Comparison of ENCODE assay signal across 8 cellular contexts in genomic region chr11:67629386-67630229, GRCh38. TPM values are rescaled to one million over a fixed set of nuclear protein-coding genes. Genes with fewer than 3 reads are reported as not detected.
DNase-seq lines count a peak whose midpoint lies in the region; ATAC-seq and TF ChIP-seq lines count a peak whose summit lies in the region.

Gene NUDT8, minus strand, starts transcription at chr11:67629937. Its CDS starts 26 bp downstream, at chr11:67629911.

- peaks cover 6% of the 10 kb centered on the region for H3K4me1 Mint-ChIP-seq in activated naive CD4-positive, alpha-beta T cell treated with anti-CD3 and anti-CD28 coated beads, Interleukin-2, amount 50 U/mL, for 24 hours
- peaks cover 6% of the 10 kb centered on the region for H3K4me1 Mint-ChIP-seq in osteocyte (ENCODE audit: unreplicated experiment)

- H3K9me3 Mint-ChIP-seq in activated naive CD4-positive, alpha-beta T cell treated with anti-CD3 and anti-CD28 coated beads, Interleukin-2, amount 50 U/mL, for 24 hours: no peaks in the 10 kb centered on the region
- no peaks in the 10 kb centered on the region for H3K9me3 Mint-ChIP-seq in osteocyte (ENCODE audit: unreplicated experiment)

- DNase-seq in EH (ENCODE audit: low read depth) (peak; percentile 80), SK-N-MC (ENCODE audit: low read depth, low spot score) (no peak), glomerular visceral epithelial cell (ENCODE audit: extremely low spot score) (peak; percentile 82), osteocyte (ENCODE audit: extremely low spot score, unreplicated experiment) (peak; percentile 94)

- H3K9me3 ChIP-seq in SK-N-MC (ENCODE audit: low read depth, low read length) (no peaks in the 10 kb centered on the region), thymus (ENCODE audit: control insufficient read depth) (no peaks in the 10 kb centered on the region)

- peak within 1 kb of the TSS; percentile 71 for H3K9ac ChIP-seq in SK-N-MC (ENCODE audit: insufficient read length)

- peak; percentile 49 for ATAC-seq in GM21529 (IDR thresholded peaks at IDR 0.05; ENCODE audit: unreplicated experiment)

- peak; percentile 70 for TF ChIP-seq RAD21 in Ishikawa (IDR thresholded peaks at IDR 0.05; ENCODE audit: low read depth)

- H3K27me3 Mint-ChIP-seq in activated naive CD4-positive, alpha-beta T cell treated with anti-CD3 and anti-CD28 coated beads, Interleukin-2, amount 50 U/mL, for 24 hours: no peaks in the 10 kb centered on the region
- no peaks in the 10 kb centered on the region for H3K27me3 Mint-ChIP-seq in osteocyte (ENCODE audit: unreplicated experiment)

- WGBS in thymus: under 1% methylated on average over 102 of the region's 102 CpGs

- no peaks in the 10 kb centered on the region for H3K27me3 ChIP-seq in thymus (ENCODE audit: control insufficient read depth, insufficient read depth)

- peak within 1 kb of the TSS; percentile 89 for H3K4me3 ChIP-seq in SK-N-MC
- H3K4me3 ChIP-seq in thymus (ENCODE audit: low read length): peak within 1 kb of the TSS; percentile 54

- TF ChIP-seq CTCF in osteocyte (IDR thresholded peaks at IDR 0.05): peak; percentile 95

- H3K4me1 ChIP-seq in thymus (ENCODE audit: control insufficient read depth, insufficient read depth, low read length): peaks cover 7% of the 10 kb centered on the region

- H3K36me3 ChIP-seq in SK-N-MC (ENCODE audit: insufficient read depth, low read length) (no peaks in the 10 kb centered on the region), thymus (ENCODE audit: control insufficient read depth, insufficient read depth) (no peaks in the 10 kb centered on the region)

- H3K4me3 Mint-ChIP-seq in activated naive CD4-positive, alpha-beta T cell treated with anti-CD3 and anti-CD28 coated beads, Interleukin-2, amount 50 U/mL, for 24 hours: peak within 1 kb of the TSS; percentile 90
- peak within 1 kb of the TSS; percentile 76 for H3K4me3 Mint-ChIP-seq in osteocyte (ENCODE audit: unreplicated experiment)

- H3K27ac ChIP-seq in SK-N-MC (no peak within 1 kb of the TSS), thymus (ENCODE audit: low read depth) (peak within 1 kb of the TSS; percentile 90)

- no peak for TF ChIP-seq EP300 in Ishikawa (IDR thresholded peaks at IDR 0.05; ENCODE audit: borderline replicate concordance)

- no peaks in the 10 kb centered on the region for H3K36me3 Mint-ChIP-seq in activated naive CD4-positive, alpha-beta T cell treated with anti-CD3 and anti-CD28 coated beads, Interleukin-2, amount 50 U/mL, for 24 hours
- H3K36me3 Mint-ChIP-seq in osteocyte (ENCODE audit: unreplicated experiment): no peaks in the 10 kb centered on the region

- H3K27ac Mint-ChIP-seq in activated naive CD4-positive, alpha-beta T cell treated with anti-CD3 and anti-CD28 coated beads, Interleukin-2, amount 50 U/mL, for 24 hours: peak within 1 kb of the TSS; percentile 91
- peak within 1 kb of the TSS; percentile 78 for H3K27ac Mint-ChIP-seq in osteocyte (ENCODE audit: unreplicated experiment)

TF ChIP-seq in Ishikawa, 13 proteins besides CTCF, POLR2A, EP300 and RAD21:
- TF ChIP-seq TEAD4 (IDR thresholded peaks at IDR 0.05) (no peak), USF1 (IDR thresholded peaks at IDR 0.05) (no peak), MAX (IDR thresholded peaks at IDR 0.05) (peak; percentile 91), FOXM1 (IDR thresholded peaks at IDR 0.05; ENCODE audit: borderline replicate concordance, low read depth) (no peak), YY1 (IDR thresholded peaks at IDR 0.05; ENCODE audit: low read depth) (0 out of 2 replicates have a peak, but pooled peaks have one; percentile 18), ZBTB7A (IDR thresholded peaks at IDR 0.05; ENCODE audit: low read depth) (peak; percentile 29; the same call in 1 of the 2 replicates), NFIC (IDR thresholded peaks at IDR 0.05) (0 out of 2 replicates have a peak, but pooled peaks have one; percentile 3), REST (IDR thresholded peaks at IDR 0.05; ENCODE audit: low read depth) (no peak), CEBPB (IDR thresholded peaks at IDR 0.05) (no peak), TAF1 (IDR thresholded peaks at IDR 0.05; ENCODE audit: low read depth) (no peak; the same call in 1 of the 2 replicates), EGR1 (IDR thresholded peaks at IDR 0.05) (no peak), TCF12 (IDR thresholded peaks at IDR 0.05; ENCODE audit: low read depth) (peak; percentile 50; the same call in 1 of the 2 replicates), CREB1 (IDR thresholded peaks at IDR 0.05; ENCODE audit: low read depth) (no peak)
TF ChIP-seq in Ishikawa: peak in this region for 5.

RNA-seq across cellular contexts. Expression of gene NUDT8, which starts in this region (rescaled TPM):
- 5.9 and 8.0 TPM in 2 replicates for total RNA-seq in osteocyte
- polyA plus RNA-seq in thymus: 4.7 TPM
